15 cellular contexts compared by ENCODE assay signal in the genomic region with DNA sequence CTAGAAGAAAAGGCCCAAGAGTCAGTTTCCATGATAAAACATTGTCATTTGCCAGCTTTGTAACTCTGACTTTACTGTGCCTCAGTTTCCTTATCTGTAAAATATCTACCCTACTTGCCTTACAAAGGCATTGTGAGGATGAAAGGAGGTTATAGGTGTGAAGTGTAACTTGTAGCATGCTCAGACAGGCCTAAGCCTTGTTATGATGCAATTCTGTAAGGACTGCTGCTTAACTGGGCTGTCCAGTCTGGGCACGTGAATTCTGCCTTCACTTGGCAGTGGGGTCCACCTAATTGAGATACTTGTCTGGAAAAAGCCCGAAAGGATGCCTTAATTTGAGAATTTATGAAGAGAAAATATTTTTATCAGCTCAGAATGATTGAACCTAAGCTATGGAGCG.
DNase-seq lines count a peak whose midpoint lies in the region; ATAC-seq and TF ChIP-seq lines count a peak whose summit lies in the region.
"Had no signal": no experiment of that assay in that cellular context is flagged by ENCODE, and none has a peak within 500 bp of the region (broad histone marks: within the 10 kb centered on the region; RNA-seq: fewer than 3 reads in every experiment).

No MANE protein-coding gene starts in this region.

- H3K36me3 Mint-ChIP-seq in MCF 10A (ENCODE audit: insufficient read depth, unreplicated experiment) (no peaks in the 10 kb centered on the region), chondrocyte (ENCODE audit: low read depth) (no peaks in the 10 kb centered on the region), nephron progenitor cell (ENCODE audit: low read depth) (no peaks in the 10 kb centered on the region)
- no peaks in the 10 kb centered on the region for H3K36me3 Mint-ChIP-seq in activated T-cell treated with anti-CD3 and anti-CD28 coated beads, Interleukin-2, amount 50 U/mL, for 24 hours (ENCODE audit: low read depth)

- ATAC-seq in left lung (peak; percentile 21), HG03442 (IDR thresholded peaks at IDR 0.05; ENCODE audit: unreplicated experiment) (no peak), GM19351 (IDR thresholded peaks at IDR 0.05; ENCODE audit: unreplicated experiment) (no peak)

- H3K4me1 Mint-ChIP-seq in MCF 10A (ENCODE audit: insufficient read depth, unreplicated experiment) (peaks cover 27% of the 10 kb centered on the region), chondrocyte (ENCODE audit: low read depth) (peaks cover 36% of the 10 kb centered on the region), nephron progenitor cell (peaks cover 18% of the 10 kb centered on the region)
- H3K4me1 Mint-ChIP-seq in activated T-cell treated with anti-CD3 and anti-CD28 coated beads, Interleukin-2, amount 50 U/mL, for 24 hours (ENCODE audit: low read depth) = peaks cover 9% of the 10 kb centered on the region

- H3K4me3 Mint-ChIP-seq in MCF 10A (ENCODE audit: unreplicated experiment) = no peak overlapping the region
- no peak overlapping the region for H3K4me3 Mint-ChIP-seq in chondrocyte (ENCODE audit: unreplicated experiment)
- H3K4me3 Mint-ChIP-seq in activated T-cell treated with anti-CD3 and anti-CD28 coated beads, Interleukin-2, amount 50 U/mL, for 24 hours = no peak overlapping the region
- no peak overlapping the region for H3K4me3 Mint-ChIP-seq in nephron progenitor cell

- H3K9me3 Mint-ChIP-seq in MCF 10A (ENCODE audit: unreplicated experiment) (no peaks in the 10 kb centered on the region), chondrocyte (ENCODE audit: low read depth) (no peaks in the 10 kb centered on the region), nephron progenitor cell (no peaks in the 10 kb centered on the region)
- H3K9me3 Mint-ChIP-seq in activated T-cell treated with anti-CD3 and anti-CD28 coated beads, Interleukin-2, amount 50 U/mL, for 24 hours = no peaks in the 10 kb centered on the region

- H3K27ac Mint-ChIP-seq in MCF 10A (ENCODE audit: low read depth, unreplicated experiment) = peak overlapping the region; percentile 40
- peak overlapping the region; percentile 70 for H3K27ac Mint-ChIP-seq in chondrocyte (ENCODE audit: unreplicated experiment)
- H3K27ac Mint-ChIP-seq in activated T-cell treated with anti-CD3 and anti-CD28 coated beads, Interleukin-2, amount 50 U/mL, for 24 hours = no peak overlapping the region
- H3K27ac Mint-ChIP-seq in nephron progenitor cell = no peak overlapping the region

- H3K9me3 ChIP-seq in breast epithelium = no peaks in the 10 kb centered on the region
- no peaks in the 10 kb centered on the region for H3K9me3 ChIP-seq in left lung

- no peak for TF ChIP-seq CTCF in MCF 10A (IDR thresholded peaks at IDR 0.05; ENCODE audit: unreplicated experiment)
- no peak for TF ChIP-seq CTCF in breast epithelium (IDR thresholded peaks at IDR 0.05)
- no peak for TF ChIP-seq CTCF in chondrocyte (IDR thresholded peaks at IDR 0.05)
- TF ChIP-seq CTCF in left lung (IDR thresholded peaks at IDR 0.05) = no peak
- no peak for TF ChIP-seq CTCF in nephron progenitor cell (IDR thresholded peaks at IDR 0.05)

- BruUV-seq in MCF 10A (replicated peaks; lab: Mats Ljungman, UMichigan) = TSS peak; percentile 66

- H3K4me1 ChIP-seq in breast epithelium (no peaks in the 10 kb centered on the region), left lung (no peaks in the 10 kb centered on the region)

- CTCF ChIA-PET in MCF 10A (lab: Yijun Ruan, JAX) = interaction anchor here (0.9 kb wide), 1 partner anchor 9 kb away, joined by 4 read pairs; no protein-coding TSS in a partner anchor

- H3K36me3 ChIP-seq in breast epithelium = no peaks in the 10 kb centered on the region
- H3K36me3 ChIP-seq in left lung = no peaks in the 10 kb centered on the region

- DNase-seq in MCF 10A (ENCODE audit: unreplicated experiment) (peak; percentile 30), breast epithelium (ENCODE audit: low spot score in 2 of 2) (no peak), chondrocyte (ENCODE audit: low spot score) (no peak), left lung (no peak), nephron progenitor cell (no peak)
- no peak for DNase-seq in activated T-cell treated with anti-CD3 and anti-CD28 coated beads, Interleukin-2, amount 50 U/mL, for 24 hours
- DNase-seq: 8988T, KBM-7, NCI-H1048, NCI-H526, OCI-M1 had no signal

- no peak for TF ChIP-seq POLR2A in breast epithelium (IDR thresholded peaks at IDR 0.05)

- H3K27me3 Mint-ChIP-seq in MCF 10A (ENCODE audit: insufficient read depth, unreplicated experiment) (no peaks in the 10 kb centered on the region), chondrocyte (ENCODE audit: low read depth) (no peaks in the 10 kb centered on the region), nephron progenitor cell (ENCODE audit: low read depth, poor library complexity) (peaks cover 14% of the 10 kb centered on the region)
- H3K27me3 Mint-ChIP-seq in activated T-cell treated with anti-CD3 and anti-CD28 coated beads, Interleukin-2, amount 50 U/mL, for 24 hours = no peaks in the 10 kb centered on the region

- intact Hi-C loops in MCF 10A (cut with micrococcal nuclease) = loop anchor here (1.0 to 5.0 kb wide), 2 partner anchors 17 to 118 kb away; no protein-coding TSS in a partner anchor
- intact Hi-C loops in breast epithelium (cut with DNase I; ENCODE audit: low total_unique reads) = no loop called here
- intact Hi-C loops in left lung (cut with DNase I) = no loop called here

- POLR2A ChIA-PET in MCF 10A (lab: Yijun Ruan, JAX) = interaction anchor here (0.7 to 1.1 kb wide), 2 partner anchors 10 to 13 kb away, joined by 3 read pairs; no protein-coding TSS in a partner anchor

- H3K4me3 ChIP-seq in breast epithelium = no peak overlapping the region
- H3K4me3 ChIP-seq in left lung = no peak overlapping the region
- H3K4me3 ChIP-seq: SK-N-MC had no signal

- no peak overlapping the region for H3K27ac ChIP-seq in breast epithelium
- H3K27ac ChIP-seq in left lung = no peak overlapping the region
- H3K27ac ChIP-seq: C4-2B, SK-N-MC had no signal

- H3K27me3 ChIP-seq in breast epithelium (no peaks in the 10 kb centered on the region), left lung (no peaks in the 10 kb centered on the region)

Comparison
In these comparisons a context has a peak if more than half of its experiments do, and no peak if none do; other contexts are left out.
1. H3K27ac Mint-ChIP-seq: peak in MCF 10A (single experiment) and chondrocyte (single experiment); none in activated T-cell treated with anti-CD3 and anti-CD28 coated beads, Interleukin-2, amount 50 U/mL, for 24 hours (single experiment) and nephron progenitor cell (single experiment).